Comparison of ENCODE assay signal across 9 cellular contexts in the genomic region with DNA sequence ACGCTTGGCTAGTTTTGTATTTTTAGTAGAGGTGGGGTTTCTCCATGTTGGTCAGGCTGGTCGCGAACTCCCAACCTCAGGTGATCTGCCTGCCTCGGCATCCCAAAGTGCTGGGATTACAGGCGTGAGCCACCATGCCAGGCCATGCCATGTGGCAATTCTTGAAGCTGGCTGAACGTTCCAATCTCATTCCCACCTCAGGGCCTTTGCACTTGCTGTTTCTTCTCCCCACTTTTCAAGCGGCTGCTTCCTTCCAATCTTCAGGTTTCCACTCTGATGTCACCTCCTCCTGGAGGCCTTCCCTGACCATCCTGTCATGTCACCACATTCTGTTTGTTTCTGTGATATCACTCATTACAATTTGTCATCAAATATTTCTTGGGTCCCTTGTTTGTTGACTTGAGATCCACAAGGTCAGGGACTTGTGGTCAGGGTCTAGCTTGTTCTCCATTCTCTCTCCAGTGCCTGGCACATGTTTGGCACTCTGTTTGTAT. TPM values are rescaled to one million over a fixed set of nuclear protein-coding genes. Genes with fewer than 3 reads are reported as not detected.
A peak's percentile ranks its signal among the peaks of the same experiment; 100 is the strongest.
DNase-seq lines count a peak whose midpoint lies in the region; ATAC-seq and TF ChIP-seq lines count a peak whose summit lies in the region.
"Had no signal": no experiment of that assay in that cellular context is flagged by ENCODE, and none has a peak within 500 bp of the region (broad histone marks: within the 10 kb centered on the region; RNA-seq: fewer than 3 reads in every experiment).

No MANE protein-coding gene starts in this region.

- no peak for TF ChIP-seq CTCF in KMS-11 (conservative IDR thresholded peaks at IDR 0.05; ENCODE audit: low read depth, low read length)
- no peak for TF ChIP-seq CTCF in osteoblast (IDR thresholded peaks at IDR 0.05; ENCODE audit: extremely low read depth, low read depth, low read length)
- no peak for TF ChIP-seq CTCF in GM13977 (IDR thresholded peaks at IDR 0.05; ENCODE audit: extremely low read depth, insufficient read depth, missing control alignments)

- H4K20me1 ChIP-seq in KMS-11 (ENCODE audit: insufficient read depth) (no peaks in the 10 kb centered on the region), osteoblast (ENCODE audit: insufficient read depth, low read length) (peaks cover 10% of the 10 kb centered on the region)

- no peaks in the 10 kb centered on the region for H3K9me3 ChIP-seq in osteoblast (ENCODE audit: low read depth, low read length)

- peak overlapping the region; percentile 98; the same call in 1 of the 2 replicates for H2AFZ ChIP-seq in KMS-11 (ENCODE audit: low read depth)
- H2AFZ ChIP-seq in osteoblast (ENCODE audit: low read length), result no peak overlapping the region

- H3K9ac ChIP-seq in KMS-11, result peak overlapping the region; percentile 83; the same call in 1 of the 2 replicates

- peaks cover 26% of the 10 kb centered on the region for H3K4me1 ChIP-seq in KMS-11 (ENCODE audit: low read depth, poor library complexity, severe bottlenecking)
- H3K4me1 ChIP-seq in osteoblast (ENCODE audit: insufficient read depth, low read length), result peaks cover 43% of the 10 kb centered on the region

- H3K79me2 ChIP-seq in KMS-11 (ENCODE audit: insufficient read depth, low read depth) (no peaks in the 10 kb centered on the region), osteoblast (ENCODE audit: insufficient read depth, low read length) (peaks cover 10% of the 10 kb centered on the region)

- H3K4me2 ChIP-seq in KMS-11 (peak overlapping the region; percentile 79), osteoblast (ENCODE audit: insufficient read depth, low read length) (peak overlapping the region; percentile 83)

- peak overlapping the region; percentile 89 for H3K27ac ChIP-seq in KMS-11
- H3K27ac ChIP-seq in caudate nucleus (ENCODE audit: low read depth, low read length), result peak overlapping the region; percentile 95
- H3K27ac ChIP-seq in osteoblast (ENCODE audit: low read depth, low read length), result no peak overlapping the region

- in situ Hi-C loops in Caki2 (cut with HindIII; ENCODE audit: low pct_unique_long_range_greater_than_20kb, low sequenced_read_pairs), result no loop called here
- in situ Hi-C loops in GM13977 (cut with MboI; ENCODE audit: low pct_unique_long_range_greater_than_20kb, low sequenced_read_pairs, unreplicated experiment), result no loop called here

- H3K27me3 ChIP-seq in KMS-11 (ENCODE audit: insufficient read depth, low read depth) (no peaks in the 10 kb centered on the region), osteoblast (ENCODE audit: insufficient read depth, low read length) (peaks cover 14% of the 10 kb centered on the region)

- DNase-seq in Caki2 (ENCODE audit: low read depth), result peak; percentile 41
- no peak for DNase-seq in caudate nucleus (lab: John Stamatoyannopoulos, UW)
- peak; percentile 27 for DNase-seq in osteoblast (ENCODE audit: insufficient read length, low spot score, missing footprints)
- DNase-seq in NOMO-1 treated with dmso at 0.1 percent for 144 hours (lab: John Stamatoyannopoulos, UW; ENCODE audit: unreplicated experiment), result no peak
- DNase-seq in GM13977 (ENCODE audit: low spot score), result no peak
- DNase-seq: activated CD8-positive, alpha-beta memory T cell treated with anti-CD3 and anti-CD28 coated beads for 24 hours had no signal

- H3K36me3 ChIP-seq in KMS-11 (ENCODE audit: insufficient read depth), result no peaks in the 10 kb centered on the region
- H3K36me3 ChIP-seq in osteoblast (ENCODE audit: insufficient read depth, low read length), result peaks cover 3% of the 10 kb centered on the region

- H3K4me3 ChIP-seq in KMS-11 (IDR thresholded peaks at IDR 0.05; ENCODE audit: insufficient read depth, low read depth, low read length) (no peak overlapping the region), osteoblast (ENCODE audit: insufficient read depth, low read length) (no peak overlapping the region)

- ATAC-seq in HG03521 (IDR thresholded peaks at IDR 0.05; ENCODE audit: unreplicated experiment) (no peak), HG02870 (IDR thresholded peaks at IDR 0.05; ENCODE audit: unreplicated experiment) (no peak)

RNA-seq across cellular contexts. Expression of a gene that starts 4.2 kb away (rescaled TPM):
- 14.4 and 16.6 TPM in 2 replicates for total RNA-seq in Caki2 (2014; rRNA removed; shearing (Covaris generic); ENCODE audit: low replicate concordance)
- 1.8 and 2.5 TPM in 2 replicates for total RNA-seq in osteoblast

RNA-seq across cellular contexts. Expression of a gene that starts 5.4 kb away (rescaled TPM):
- 2.1 and 5.6 TPM in 2 replicates for total RNA-seq in Caki2 (2014; rRNA removed; shearing (Covaris generic); ENCODE audit: low replicate concordance)
- 0.72 and 0.88 TPM in 2 replicates for total RNA-seq in osteoblast

RNA-seq across cellular contexts. Expression of a gene that starts 24.7 kb away (rescaled TPM):
- total RNA-seq in Caki2 (2014; rRNA removed; shearing (Covaris generic); ENCODE audit: low replicate concordance), result 2.2 and 2.6 TPM in 2 replicates
- 10.6 and 14.1 TPM in 2 replicates for total RNA-seq in osteoblast

RNA-seq across cellular contexts. Expression of a gene that starts 33.6 kb away (rescaled TPM):
- total RNA-seq in Caki2 (2014; rRNA removed; shearing (Covaris generic); ENCODE audit: low replicate concordance), result 1.5 TPM in 2 replicates
- total RNA-seq in osteoblast, result 4.0 and 8.0 TPM in 2 replicates

RNA-seq across cellular contexts. Expression of a gene that starts 33.8 kb away (rescaled TPM):
- total RNA-seq in Caki2 (2014; rRNA removed; shearing (Covaris generic); ENCODE audit: low replicate concordance), result 381 and 712 TPM in 2 replicates
- total RNA-seq in osteoblast, result 29.2 and 59.4 TPM in 2 replicates

Comparison
In these comparisons a context has a peak if more than half of its experiments do, and no peak if none do; other contexts are left out.
1. DNase-seq: peak in Caki2 (single experiment) and osteoblast (single experiment); none in caudate nucleus (0 of 61), NOMO-1 treated with dmso at 0.1 percent for 144 hours (single experiment) and GM13977 (single experiment).